ENCODE assay signal across 8 cellular contexts in the genomic region with DNA sequence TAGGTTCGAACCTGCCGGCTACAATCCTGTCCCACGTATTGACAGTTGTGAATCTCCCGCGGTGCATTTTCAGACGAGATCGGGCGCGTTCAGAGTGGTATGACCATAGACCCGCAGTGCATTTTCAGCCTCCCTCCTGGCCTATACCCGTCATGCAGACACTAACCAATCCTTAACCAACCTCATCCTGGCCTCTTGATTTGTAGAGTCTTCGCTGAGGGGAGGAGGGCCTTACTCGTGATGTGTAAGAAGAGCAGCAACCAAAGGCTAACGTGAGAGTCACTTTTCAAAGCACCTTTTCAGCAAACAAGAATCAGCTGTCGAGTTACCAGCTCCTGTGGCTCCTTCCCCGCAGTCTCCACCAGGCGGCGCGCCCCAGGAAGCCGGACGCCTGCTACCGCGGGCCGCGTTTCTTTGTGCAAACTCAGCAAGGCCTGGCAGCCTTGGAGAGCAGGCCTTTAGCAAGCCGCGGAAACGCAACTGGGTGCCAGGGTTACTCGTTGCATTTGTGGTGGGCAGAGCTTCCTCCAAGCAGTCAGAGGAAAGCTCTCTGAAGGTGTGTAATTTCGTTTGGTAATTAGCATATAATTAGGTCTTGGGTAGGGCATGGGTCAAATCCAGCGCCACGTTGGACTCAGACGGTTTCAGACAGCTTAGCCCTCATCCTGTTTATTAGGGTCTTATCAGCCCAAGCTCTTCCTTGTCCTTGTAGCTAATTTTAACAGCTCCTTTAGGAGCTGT.
DNase-seq lines count a peak whose midpoint lies in the region; ATAC-seq and TF ChIP-seq lines count a peak whose summit lies in the region.

No MANE protein-coding gene starts in this region.

- TF ChIP-seq CTCF in 22Rv1 (IDR thresholded peaks at IDR 0.05) (peak; percentile 96), endodermal cell (conservative IDR thresholded peaks at IDR 0.05) (peak; percentile 98), mesothelial cell of epicardium (IDR thresholded peaks at IDR 0.05; ENCODE audit: unreplicated experiment) (peak; percentile 94)

- peak overlapping the region; percentile 77 for H3K4me3 ChIP-seq in endodermal cell (ENCODE audit: low read length)

- peaks cover 20% of the 10 kb centered on the region for H3K27me3 ChIP-seq in endodermal cell (ENCODE audit: control insufficient read depth, insufficient read depth, low read length, poor library complexity, severe bottlenecking)

- 8 to 15% methylated on average over 20 to 33 of the region's 33 CpGs for WGBS in endodermal cell (ENCODE audit: insufficient coverage in 1 of 2, insufficient read length in 1 of 2), 2 experiments

- peaks cover 40% of the 10 kb centered on the region for H3K27me3 Mint-ChIP-seq in endodermal cell (ENCODE audit: insufficient read depth)
- peaks cover 31% of the 10 kb centered on the region for H3K27me3 Mint-ChIP-seq in mesothelial cell of epicardium (ENCODE audit: low read depth)

- H3K9ac ChIP-seq in endodermal cell (ENCODE audit: extremely low read depth, low read length, poor library complexity, severe bottlenecking) = peak overlapping the region; percentile 22

- H3K27ac Mint-ChIP-seq in endodermal cell (peak overlapping the region; percentile 93), mesothelial cell of epicardium (peak overlapping the region; percentile 77)

- peaks cover 25% of the 10 kb centered on the region for H3K9me3 ChIP-seq in endodermal cell (ENCODE audit: control insufficient read depth, low read length)

- H3K9me3 Mint-ChIP-seq in endodermal cell = peaks cover 35% of the 10 kb centered on the region
- no peaks in the 10 kb centered on the region for H3K9me3 Mint-ChIP-seq in mesothelial cell of epicardium

- H3K4me3 Mint-ChIP-seq in endodermal cell (peak overlapping the region; percentile 54), mesothelial cell of epicardium (peak overlapping the region; percentile 62)

- peak; percentile 76 for DNase-seq in NCI-H774 (lab: John Stamatoyannopoulos, UW)
- DNase-seq in activated CD8-positive, alpha-beta memory T cell treated with anti-CD3 and anti-CD28 coated beads for 24 hours = peak; percentile 95
- peak; percentile 98 for DNase-seq in endodermal cell
- peak; percentile 79 to 93 for DNase-seq in mesothelial cell of epicardium (ENCODE audit: low spot score in 2 of 2, unreplicated experiment in 2 of 2)
- DNase-seq in stimulated activated CD8-positive, alpha-beta memory T cell treated with anti-CD3 and anti-CD28 coated beads, Interleukin-2, amount 100 ng/mL, for 1 hour (ENCODE audit: low read depth in 2 of 2) = peak; percentile 70 to 73

- H3K27ac ChIP-seq in 22Rv1 = peak overlapping the region; percentile 91
- H3K27ac ChIP-seq in endodermal cell (ENCODE audit: low read depth, low read length) = no peak overlapping the region

- peaks cover 8% of the 10 kb centered on the region for H3K4me1 ChIP-seq in endodermal cell (ENCODE audit: control insufficient read depth, insufficient read depth, low read length)

- H3K4me1 Mint-ChIP-seq in endodermal cell = peaks cover 31% of the 10 kb centered on the region
- peaks cover 5% of the 10 kb centered on the region for H3K4me1 Mint-ChIP-seq in mesothelial cell of epicardium

- ATAC-seq in GM18861 (IDR thresholded peaks at IDR 0.05; ENCODE audit: unreplicated experiment) (peak; percentile 49), HG03558 (IDR thresholded peaks at IDR 0.05; ENCODE audit: extremely low read depth, unreplicated experiment) (peak; percentile 62)

- H3K36me3 ChIP-seq in endodermal cell (ENCODE audit: control insufficient read depth, insufficient read depth, low read length) = no peaks in the 10 kb centered on the region

- peaks cover 6% of the 10 kb centered on the region for H3K36me3 Mint-ChIP-seq in endodermal cell (ENCODE audit: low read depth)
- H3K36me3 Mint-ChIP-seq in mesothelial cell of epicardium = no peaks in the 10 kb centered on the region
